In genomic region chr10:79266543-79267312, GRCh38 we compare ENCODE assay signal across 8 cellular contexts.
A peak's percentile ranks its signal among the peaks of the same experiment; 100 is the strongest.
DNase-seq lines count a peak whose midpoint lies in the region; ATAC-seq, FAIRE-seq and TF ChIP-seq lines count a peak whose summit lies in the region.

No MANE protein-coding gene starts in this region.

- no peaks in the 10 kb centered on the region for H3K9me3 ChIP-seq in testis

- ATAC-seq in GM18505 (IDR thresholded peaks at IDR 0.05; ENCODE audit: unreplicated experiment) (peak; percentile 91), HG02571 (IDR thresholded peaks at IDR 0.05; ENCODE audit: unreplicated experiment) (peak; percentile 73)

- no peak for TF ChIP-seq CTCF in bronchial epithelial cell (IDR thresholded peaks at IDR 0.05; ENCODE audit: insufficient read depth, low read length, severe bottlenecking)
- no peak for TF ChIP-seq CTCF in lower leg skin (IDR thresholded peaks at IDR 0.05)
- TF ChIP-seq CTCF in testis (IDR thresholded peaks at IDR 0.05): no peak

- H3K27me3 ChIP-seq in bronchial epithelial cell (ENCODE audit: control insufficient read depth, insufficient read depth, low read length): no peaks in the 10 kb centered on the region
- H3K27me3 ChIP-seq in testis: no peaks in the 10 kb centered on the region

- H3K36me3 ChIP-seq in bronchial epithelial cell (ENCODE audit: control insufficient read depth, insufficient read depth, low read length) (peaks cover 7% of the 10 kb centered on the region), testis (ENCODE audit: low read depth, missing control alignments) (no peaks in the 10 kb centered on the region)

- H3K27ac ChIP-seq in testis: peak overlapping the region in 1 of 2 donors; percentile 56

- TF ChIP-seq POLR2A in GM18505 (IDR thresholded peaks at IDR 0.05; ENCODE audit: borderline replicate concordance, extremely low read depth, insufficient read depth, insufficient read length): peak; percentile 28
- TF ChIP-seq POLR2A in lower leg skin (IDR thresholded peaks at IDR 0.05): no peak
- no peak for TF ChIP-seq POLR2A in testis (IDR thresholded peaks at IDR 0.05)

- intact Hi-C loops in lower leg skin (cut with DNase I; ENCODE audit: low total_unique reads): no loop called here
- intact Hi-C loops in testis (cut with DNase I; ENCODE audit: low total_unique reads): no loop called here

- H3K4me3 ChIP-seq in bronchial epithelial cell (ENCODE audit: low read depth, low read length): no peak overlapping the region
- no peak overlapping the region for H3K4me3 ChIP-seq in lower leg skin (ENCODE audit: low read depth, poor library complexity, severe bottlenecking)
- H3K4me3 ChIP-seq in testis: no peak overlapping the region

- H3K4me1 ChIP-seq in testis: peaks cover 8% of the 10 kb centered on the region

- FAIRE-seq in bronchial epithelial cell (lab: Jason Lieb, UNC): peak; percentile 47

- WGBS in lower leg skin, 2 donors: 59 to 66% methylated on average over 9 to 11 of the region's 11 CpGs
- WGBS in testis, 2 donors: 67 to 70% methylated on average over 2 to 11 of the region's 11 CpGs

- DNase-seq in MV-4-11 (lab: John Stamatoyannopoulos, UW): peak; percentile 90
- DNase-seq in bronchial epithelial cell (ENCODE audit: low read depth): peak; percentile 84
- peak; percentile 75 to 94 for DNase-seq in lower leg skin (ENCODE audit: low spot score in 2 of 2)
- peak; percentile 40 for DNase-seq in testis
- DNase-seq in NCI-H2107 treated with DMSO at 0.1 percent for 48 hours (lab: John Stamatoyannopoulos, UW; ENCODE audit: unreplicated experiment): no peak
- no peak for DNase-seq in cerebellar cortex (ENCODE audit: low spot score)

Comparison
In these comparisons a context has a peak if more than half of its experiments do, and no peak if none do; other contexts are left out.
1. DNase-seq: peak in MV-4-11 (single experiment), bronchial epithelial cell (single experiment), lower leg skin (2 of 2) and testis (single experiment); none in NCI-H2107 treated with DMSO at 0.1 percent for 48 hours (single experiment) and cerebellar cortex (single experiment).